Comparison of ENCODE assay signal across 1 cellular context in genomic region chr16:73289232-73289631, GRCh38.
TF ChIP-seq lines count a peak whose summit lies in the region.

No MANE protein-coding gene starts in this region.

TF ChIP-seq in GM12878, 131 proteins besides CTCF, POLR2A, EP300 and RAD21 (continued from another document and continues in another):
- TF ChIP-seq TCF12 (IDR thresholded peaks at IDR 0.05; ENCODE audit: low read depth, low read length) (peak; percentile 100), IKZF2 (IDR thresholded peaks at IDR 0.05) (peak; percentile 93 to 97), IKZF1 (conservative IDR thresholded peaks at IDR 0.05) (peak; percentile 95), WRNIP1 (IDR thresholded peaks at IDR 0.05; ENCODE audit: borderline replicate concordance, low read depth, low read length) (no peak), SUZ12 (IDR thresholded peaks at IDR 0.05; ENCODE audit: unreplicated experiment) (no peak), ZBTB33 (IDR thresholded peaks at IDR 0.05) (no peak), DPF2 (IDR thresholded peaks at IDR 0.05) (peak; percentile 99), EZH2 (IDR thresholded peaks at IDR 0.05; ENCODE audit: borderline replicate concordance, control insufficient read depth, low read depth, low read length) (no peak), YBX1 (IDR thresholded peaks at IDR 0.05) (no peak), PAX5 (IDR thresholded peaks at IDR 0.05; ENCODE audit: borderline replicate concordance, low read depth, low read length) (peak; percentile 99), SMAD1 (IDR thresholded peaks at IDR 0.05; ENCODE audit: low read depth, partially characterized antibody) (no peak), HDGF (IDR thresholded peaks at IDR 0.05) (no peak), ZNF24 (IDR thresholded peaks at IDR 0.05) (peak; percentile 77; the same call in 1 of the 2 replicates), RUNX3 (IDR thresholded peaks at IDR 0.05; ENCODE audit: low read length) (peak; percentile 98), CREB1 (IDR thresholded peaks at IDR 0.05; ENCODE audit: low read depth) (peak; percentile 72), GABPA (IDR thresholded peaks at IDR 0.05; ENCODE audit: low read depth) (peak; percentile 61; the same call in 1 of the 2 replicates), KAT2A (conservative IDR thresholded peaks at IDR 0.05; ENCODE audit: control insufficient read depth, low read depth, low read length) (no peak), NR2F1 (conservative IDR thresholded peaks at IDR 0.05) (peak; percentile 73; the same call in 1 of the 2 replicates), TBL1XR1 (IDR thresholded peaks at IDR 0.05; ENCODE audit: low read depth, low read length) (peak; percentile 93), SIX5 (IDR thresholded peaks at IDR 0.05; ENCODE audit: low read depth, low read length, severe bottlenecking) (no peak), NBN (IDR thresholded peaks at IDR 0.05) (peak; percentile 91), NFXL1 (IDR thresholded peaks at IDR 0.05; ENCODE audit: borderline replicate concordance) (no peak), ATF7 (IDR thresholded peaks at IDR 0.05; ENCODE audit: low read depth) (peak; percentile 84), STAT1 (conservative IDR thresholded peaks at IDR 0.05) (no peak), NR2C1 (IDR thresholded peaks at IDR 0.05) (no peak), FOXM1 (IDR thresholded peaks at IDR 0.05; ENCODE audit: low read depth, low read length) (peak; percentile 100), TCF7 (IDR thresholded peaks at IDR 0.05; ENCODE audit: borderline replicate concordance) (peak; percentile 87), SKIL (IDR thresholded peaks at IDR 0.05; ENCODE audit: low read depth, poor library complexity, severe bottlenecking) (peak; percentile 93), HCFC1 (IDR thresholded peaks at IDR 0.05; ENCODE audit: low read length) (no peak), IRF4 (IDR thresholded peaks at IDR 0.05; ENCODE audit: low read depth, low read length) (peak; percentile 100), EGR1 (IDR thresholded peaks at IDR 0.05; ENCODE audit: borderline replicate concordance in 1 of 2, low read depth in 2 of 2, low read length in 2 of 2) (no peak), SPI1 (IDR thresholded peaks at IDR 0.05; ENCODE audit: borderline replicate concordance, insufficient read depth, low read depth, low read length) (0 out of 2 replicates have a peak, but pooled peaks have one; percentile 35), BACH1 (IDR thresholded peaks at IDR 0.05; ENCODE audit: borderline replicate concordance) (peak; percentile 94), RBBP5 (conservative IDR thresholded peaks at IDR 0.05) (no peak), RAD51 (IDR thresholded peaks at IDR 0.05) (peak; percentile 26; the same call in 1 of the 2 replicates), MYC (IDR thresholded peaks at IDR 0.05; ENCODE audit: insufficient read depth, insufficient read length, insufficient replicate concordance, low read length, severe bottlenecking) (no peak), FOS (IDR thresholded peaks at IDR 0.05; ENCODE audit: borderline replicate concordance, extremely low read depth, insufficient read length) (no peak), SMARCA5 (IDR thresholded peaks at IDR 0.05) (no peak), TCF3 (IDR thresholded peaks at IDR 0.05; ENCODE audit: borderline replicate concordance, insufficient read depth, low read depth, low read length) (peak; percentile 98), ESRRA (IDR thresholded peaks at IDR 0.05; ENCODE audit: low read length) (no peak), FOXK2 (IDR thresholded peaks at IDR 0.05) (no peak), SP1 (IDR thresholded peaks at IDR 0.05; ENCODE audit: low read depth, low read length) (peak; percentile 90), STAT3 (IDR thresholded peaks at IDR 0.05; ENCODE audit: low read depth, low read length) (no peak), CHD4 (IDR thresholded peaks at IDR 0.05) (no peak), HDAC2 (IDR thresholded peaks at IDR 0.05) (no peak), HSF1 (IDR thresholded peaks at IDR 0.05; ENCODE audit: low read depth, low read length) (no peak), NFYA (IDR thresholded peaks at IDR 0.05; ENCODE audit: borderline replicate concordance, low read depth, low read length) (no peak)
- TF ChIP-seq, protein P1, sequence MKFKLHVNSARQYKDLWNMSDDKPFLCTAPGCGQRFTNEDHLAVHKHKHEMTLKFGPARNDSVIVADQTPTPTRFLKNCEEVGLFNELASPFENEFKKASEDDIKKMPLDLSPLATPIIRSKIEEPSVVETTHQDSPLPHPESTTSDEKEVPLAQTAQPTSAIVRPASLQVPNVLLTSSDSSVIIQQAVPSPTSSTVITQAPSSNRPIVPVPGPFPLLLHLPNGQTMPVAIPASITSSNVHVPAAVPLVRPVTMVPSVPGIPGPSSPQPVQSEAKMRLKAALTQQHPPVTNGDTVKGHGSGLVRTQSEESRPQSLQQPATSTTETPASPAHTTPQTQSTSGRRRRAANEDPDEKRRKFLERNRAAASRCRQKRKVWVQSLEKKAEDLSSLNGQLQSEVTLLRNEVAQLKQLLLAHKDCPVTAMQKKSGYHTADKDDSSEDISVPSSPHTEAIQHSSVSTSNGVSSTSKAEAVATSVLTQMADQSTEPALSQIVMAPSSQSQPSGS (IDR thresholded peaks at IDR 0.05; ENCODE audit: low read length): peak; percentile 97
- TF ChIP-seq, protein P2, sequence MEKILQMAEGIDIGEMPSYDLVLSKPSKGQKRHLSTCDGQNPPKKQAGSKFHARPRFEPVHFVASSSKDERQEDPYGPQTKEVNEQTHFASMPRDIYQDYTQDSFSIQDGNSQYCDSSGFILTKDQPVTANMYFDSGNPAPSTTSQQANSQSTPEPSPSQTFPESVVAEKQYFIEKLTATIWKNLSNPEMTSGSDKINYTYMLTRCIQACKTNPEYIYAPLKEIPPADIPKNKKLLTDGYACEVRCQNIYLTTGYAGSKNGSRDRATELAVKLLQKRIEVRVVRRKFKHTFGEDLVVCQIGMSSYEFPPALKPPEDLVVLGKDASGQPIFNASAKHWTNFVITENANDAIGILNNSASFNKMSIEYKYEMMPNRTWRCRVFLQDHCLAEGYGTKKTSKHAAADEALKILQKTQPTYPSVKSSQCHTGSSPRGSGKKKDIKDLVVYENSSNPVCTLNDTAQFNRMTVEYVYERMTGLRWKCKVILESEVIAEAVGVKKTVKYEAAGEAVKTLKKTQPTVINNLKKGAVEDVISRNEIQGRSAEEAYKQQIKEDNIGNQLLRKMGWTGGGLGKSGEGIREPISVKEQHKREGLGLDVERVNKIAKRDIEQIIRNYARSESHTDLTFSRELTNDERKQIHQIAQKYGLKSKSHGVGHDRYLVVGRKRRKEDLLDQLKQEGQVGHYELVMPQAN (conservative IDR thresholded peaks at IDR 0.05): 0 out of 2 replicates have a peak, but pooled peaks have one; percentile 44
- TF ChIP-seq, protein P3, sequence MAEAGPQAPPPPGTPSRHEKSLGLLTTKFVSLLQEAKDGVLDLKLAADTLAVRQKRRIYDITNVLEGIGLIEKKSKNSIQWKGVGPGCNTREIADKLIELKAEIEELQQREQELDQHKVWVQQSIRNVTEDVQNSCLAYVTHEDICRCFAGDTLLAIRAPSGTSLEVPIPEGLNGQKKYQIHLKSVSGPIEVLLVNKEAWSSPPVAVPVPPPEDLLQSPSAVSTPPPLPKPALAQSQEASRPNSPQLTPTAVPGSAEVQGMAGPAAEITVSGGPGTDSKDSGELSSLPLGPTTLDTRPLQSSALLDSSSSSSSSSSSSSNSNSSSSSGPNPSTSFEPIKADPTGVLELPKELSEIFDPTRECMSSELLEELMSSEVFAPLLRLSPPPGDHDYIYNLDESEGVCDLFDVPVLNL (IDR thresholded peaks at IDR 0.05; ENCODE audit: low read depth, low read length): no peak
- TF ChIP-seq, protein P4, sequence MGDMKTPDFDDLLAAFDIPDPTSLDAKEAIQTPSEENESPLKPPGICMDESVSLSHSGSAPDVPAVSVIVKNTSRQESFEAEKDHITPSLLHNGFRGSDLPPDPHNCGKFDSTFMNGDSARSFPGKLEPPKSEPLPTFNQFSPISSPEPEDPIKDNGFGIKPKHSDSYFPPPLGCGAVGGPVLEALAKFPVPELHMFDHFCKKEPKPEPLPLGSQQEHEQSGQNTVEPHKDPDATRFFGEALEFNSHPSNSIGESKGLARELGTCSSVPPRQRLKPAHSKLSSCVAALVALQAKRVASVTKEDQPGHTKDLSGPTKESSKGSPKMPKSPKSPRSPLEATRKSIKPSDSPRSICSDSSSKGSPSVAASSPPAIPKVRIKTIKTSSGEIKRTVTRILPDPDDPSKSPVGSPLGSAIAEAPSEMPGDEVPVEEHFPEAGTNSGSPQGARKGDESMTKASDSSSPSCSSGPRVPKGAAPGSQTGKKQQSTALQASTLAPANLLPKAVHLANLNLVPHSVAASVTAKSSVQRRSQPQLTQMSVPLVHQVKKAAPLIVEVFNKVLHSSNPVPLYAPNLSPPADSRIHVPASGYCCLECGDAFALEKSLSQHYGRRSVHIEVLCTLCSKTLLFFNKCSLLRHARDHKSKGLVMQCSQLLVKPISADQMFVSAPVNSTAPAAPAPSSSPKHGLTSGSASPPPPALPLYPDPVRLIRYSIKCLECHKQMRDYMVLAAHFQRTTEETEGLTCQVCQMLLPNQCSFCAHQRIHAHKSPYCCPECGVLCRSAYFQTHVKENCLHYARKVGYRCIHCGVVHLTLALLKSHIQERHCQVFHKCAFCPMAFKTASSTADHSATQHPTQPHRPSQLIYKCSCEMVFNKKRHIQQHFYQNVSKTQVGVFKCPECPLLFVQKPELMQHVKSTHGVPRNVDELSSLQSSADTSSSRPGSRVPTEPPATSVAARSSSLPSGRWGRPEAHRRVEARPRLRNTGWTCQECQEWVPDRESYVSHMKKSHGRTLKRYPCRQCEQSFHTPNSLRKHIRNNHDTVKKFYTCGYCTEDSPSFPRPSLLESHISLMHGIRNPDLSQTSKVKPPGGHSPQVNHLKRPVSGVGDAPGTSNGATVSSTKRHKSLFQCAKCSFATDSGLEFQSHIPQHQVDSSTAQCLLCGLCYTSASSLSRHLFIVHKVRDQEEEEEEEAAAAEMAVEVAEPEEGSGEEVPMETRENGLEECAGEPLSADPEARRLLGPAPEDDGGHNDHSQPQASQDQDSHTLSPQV (IDR thresholded peaks at IDR 0.05): no peak
